ENCODE assay signal across 8 cellular contexts in the genomic region with DNA sequence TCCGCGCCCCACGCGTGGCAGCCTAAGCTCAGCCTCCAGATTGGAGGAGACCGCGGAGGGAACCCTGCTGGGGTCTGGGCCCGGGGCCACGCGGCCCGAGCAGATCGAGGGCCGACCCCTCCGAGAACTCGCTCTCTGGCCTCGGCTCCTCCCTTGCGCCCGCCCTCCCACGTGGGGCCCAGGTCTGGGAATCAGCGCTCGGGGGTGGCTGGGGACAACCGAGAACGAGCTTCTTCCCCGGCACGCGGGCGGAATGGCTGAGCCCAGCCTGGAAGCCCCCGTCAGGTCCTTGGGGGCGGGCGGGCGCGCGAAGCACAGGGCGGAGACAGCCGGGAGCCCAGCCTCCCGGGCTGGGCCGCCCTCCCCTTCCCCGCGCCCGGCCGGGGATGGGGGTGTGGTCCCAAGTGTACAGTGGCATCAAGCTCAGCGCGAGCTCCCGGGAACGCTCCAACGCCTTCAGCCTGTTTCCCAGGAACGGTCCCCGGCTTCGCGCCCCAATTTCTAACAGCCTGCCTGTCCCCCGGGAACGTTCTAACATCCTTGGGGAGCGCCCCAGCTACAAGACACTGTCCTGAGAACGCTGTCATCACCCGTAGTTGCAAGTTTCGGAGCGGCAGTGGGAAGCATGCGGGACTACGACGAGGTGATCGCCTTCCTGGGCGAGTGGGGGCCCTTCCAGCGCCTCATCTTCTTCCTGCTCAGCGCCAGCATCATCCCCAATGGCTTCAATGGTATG. TPM values are rescaled to one million over a fixed set of nuclear protein-coding genes. Genes with fewer than 3 reads are reported as not detected.
DNase-seq lines count a peak whose midpoint lies in the region; ATAC-seq and TF ChIP-seq lines count a peak whose summit lies in the region.

A gene (plus strand): TSS at position 403 of the 736 bp plus-strand sequence. CDS start 223 bp downstream, at position 626.

- H3K4me3 ChIP-seq in WI38 (ENCODE audit: low read depth, low read length) = peak within 1 kb of the TSS; percentile 79

- TF ChIP-seq POLR2A in GM18526 (IDR thresholded peaks at IDR 0.05; ENCODE audit: extremely low read depth, insufficient read length) = peak; percentile 30

- H3K27ac ChIP-seq in caudate nucleus (ENCODE audit: low read depth, low read length) = peak within 1 kb of the TSS; percentile 97

- peak; percentile 63 for ATAC-seq in HG03066 (IDR thresholded peaks at IDR 0.05; ENCODE audit: low read depth, unreplicated experiment)

- TF ChIP-seq CTCF in WI38 (IDR thresholded peaks at IDR 0.05; ENCODE audit: low read depth, low read length) = no peak

- DNase-seq in A172 (ENCODE audit: low spot score) (peak; percentile 91), NCI-H2171 treated with DMSO at 0.1 percent for 48 hours (lab: John Stamatoyannopoulos, UW) (peak; percentile 80), caudate nucleus (lab: John Stamatoyannopoulos, UW) (peak in 57 of 61 donors; percentile 49 to 94 (median 85)), iris pigment epithelial cell (ENCODE audit: low read depth) (peak; percentile 97)
- DNase-seq in stimulated activated CD4-positive, alpha-beta T cell treated with anti-CD3 and anti-CD28 coated beads, Interleukin-12 subunit alpha, Interleukin-12 subunit beta, amount 100 ng/mL, for 24 hours (ENCODE audit: low read depth in 2 of 2) = peak; percentile 68 to 85

RNA-seq across cellular contexts. Expression of the gene that starts here (rescaled TPM):
- 4.9 and 5.8 TPM in 2 replicates for total RNA-seq in A172 (2014; rRNA removed; shearing (Covaris generic))

Comparison
In these comparisons a context has a peak if more than half of its experiments do, and no peak if none do; other contexts are left out.
1. Peak in every context shown above with its lines: DNase-seq, ATAC-seq, H3K4me3 ChIP-seq and H3K27ac ChIP-seq.